In the genomic region with DNA sequence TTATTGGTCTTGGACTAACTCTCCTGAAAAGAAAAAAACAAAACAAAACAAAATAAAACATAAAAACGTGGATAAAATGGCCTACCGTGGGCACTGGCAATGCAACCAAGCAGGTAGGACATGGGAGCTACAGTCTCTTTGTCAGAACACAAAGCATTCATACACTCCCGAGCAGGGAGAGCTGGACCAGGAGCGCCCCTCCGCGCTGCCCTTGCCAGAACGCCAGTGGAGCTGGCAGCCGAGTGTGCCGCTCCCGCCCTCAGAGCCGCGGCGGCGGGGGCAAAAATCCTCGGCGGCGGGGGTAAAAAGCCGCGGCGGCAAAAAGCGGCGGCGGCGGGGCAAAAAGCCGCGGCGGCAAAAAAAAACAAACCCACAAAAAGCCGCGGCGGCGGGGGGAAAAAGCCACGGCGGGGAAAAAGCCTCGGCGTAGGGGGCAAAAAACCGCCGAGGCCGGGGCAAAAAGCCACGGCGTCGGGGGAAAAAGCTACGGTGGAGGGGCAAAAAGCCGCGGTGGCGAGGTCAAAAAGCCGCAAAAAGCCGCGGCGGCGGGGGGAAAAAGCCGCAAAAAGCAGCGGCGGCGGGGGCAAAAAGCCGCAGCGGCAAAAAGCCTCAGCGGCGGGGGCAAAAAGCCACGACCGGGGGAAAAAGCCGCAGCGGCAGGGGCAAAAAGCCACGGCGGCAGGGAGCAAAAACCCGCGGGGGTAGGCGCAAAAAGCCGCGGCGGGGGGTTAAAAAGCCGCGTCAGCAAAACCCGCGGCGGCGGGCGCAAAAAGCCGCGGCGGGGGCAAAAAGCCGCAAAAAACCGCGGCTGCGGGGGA, we compare ENCODE assay signal across 10 cellular contexts.
DNase-seq lines count a peak whose midpoint lies in the region; ATAC-seq and TF ChIP-seq lines count a peak whose summit lies in the region.
"Had no signal": no experiment of that assay in that cellular context is flagged by ENCODE, and none has a peak within 500 bp of the region (broad histone marks: within the 10 kb centered on the region; RNA-seq: fewer than 3 reads in every experiment).

No MANE protein-coding gene starts in this region.

- H3K27me3 Mint-ChIP-seq in activated naive CD4-positive, alpha-beta T cell treated with anti-CD3 and anti-CD28 coated beads for 36 hours (ENCODE audit: low read depth): peaks cover 43% of the 10 kb centered on the region
- peaks cover 26 to 35% of the 10 kb centered on the region in 2 donors for H3K27me3 Mint-ChIP-seq in T-cell

- peaks cover 19% of the 10 kb centered on the region for H3K27me3 ChIP-seq in upper lobe of right lung

- DNase-seq in activated naive CD4-positive, alpha-beta T cell treated with anti-CD3 and anti-CD28 coated beads for 36 hours: no peak
- DNase-seq in activated naive CD4-positive, alpha-beta T cell treated with Interleukin-2 at 50 U/mL for 16 hours: no peak
- DNase-seq in T-cell (no peak), left kidney (ENCODE audit: low read depth, low spot score) (peak; percentile 2), upper lobe of right lung (no peak)
- DNase-seq: central memory CD4-positive, alpha-beta T cell had no signal

- CTCF ChIA-PET in activated naive CD4-positive, alpha-beta T cell treated with anti-CD3 and anti-CD28 coated beads for 36 hours (lab: Charles Lee): interaction anchor here (0.7 kb wide), 1 partner anchor 60 kb away, joined by 3 read pairs; no protein-coding TSS in a partner anchor
- CTCF ChIA-PET in T-cell (lab: Charles Lee): no interaction called here

- H3K27ac Mint-ChIP-seq in activated naive CD4-positive, alpha-beta T cell treated with anti-CD3 and anti-CD28 coated beads for 36 hours: no peak overlapping the region
- H3K27ac Mint-ChIP-seq in T-cell: no peak overlapping the region

- peak overlapping the region; percentile 35 for H3K4me3 ChIP-seq in upper lobe of right lung

- H3K36me3 ChIP-seq in upper lobe of right lung: no peaks in the 10 kb centered on the region

- H3K9me3 Mint-ChIP-seq in activated naive CD4-positive, alpha-beta T cell treated with anti-CD3 and anti-CD28 coated beads for 36 hours: peaks cover 13% of the 10 kb centered on the region
- H3K9me3 Mint-ChIP-seq in T-cell: peaks cover 8 to 20% (median 10%) of the 10 kb centered on the region in 3 donors

- no peaks in the 10 kb centered on the region for H3K9me3 ChIP-seq in upper lobe of right lung

- no peaks in the 10 kb centered on the region for H3K4me1 ChIP-seq in upper lobe of right lung

- intact Hi-C loops in activated naive CD4-positive, alpha-beta T cell treated with anti-CD3 and anti-CD28 coated beads for 36 hours (cut with micrococcal nuclease): no loop called here
- intact Hi-C loops in upper lobe of right lung (cut with DNase I): no loop called here

- no peak for TF ChIP-seq CTCF in upper lobe of right lung (IDR thresholded peaks at IDR 0.05)

- H3K27ac ChIP-seq in upper lobe of right lung: no peak overlapping the region

- H3K4me3 Mint-ChIP-seq in activated naive CD4-positive, alpha-beta T cell treated with anti-CD3 and anti-CD28 coated beads for 36 hours: peak overlapping the region; percentile 32
- H3K4me3 Mint-ChIP-seq in T-cell: peak overlapping the region in 2 of 3 donors; percentile 1 to 32

- peaks cover 7% of the 10 kb centered on the region for H3K4me1 Mint-ChIP-seq in activated naive CD4-positive, alpha-beta T cell treated with anti-CD3 and anti-CD28 coated beads for 36 hours (ENCODE audit: low read depth)
- peaks cover 2 to 4% (median 4%) of the 10 kb centered on the region in 3 donors for H3K4me1 Mint-ChIP-seq in T-cell

- peaks cover 5% of the 10 kb centered on the region for H3K36me3 Mint-ChIP-seq in activated naive CD4-positive, alpha-beta T cell treated with anti-CD3 and anti-CD28 coated beads for 36 hours (ENCODE audit: low read depth)
- H3K36me3 Mint-ChIP-seq in T-cell: no peaks in the 10 kb centered on the region

- ATAC-seq in T-cell (replicated peaks in 1 of 4): no peak
- ATAC-seq in upper lobe of right lung: no peak
- ATAC-seq in HG03521 (IDR thresholded peaks at IDR 0.05; ENCODE audit: unreplicated experiment): no peak
- no peak for ATAC-seq in HG03108 (IDR thresholded peaks at IDR 0.05; ENCODE audit: unreplicated experiment)
- no peak for ATAC-seq in GM21367 (IDR thresholded peaks at IDR 0.05; ENCODE audit: unreplicated experiment)
- ATAC-seq: left colon had no signal

- POLR2A ChIA-PET in T-cell (lab: Charles Lee): no interaction called here
